8 cellular contexts compared by ENCODE assay signal in genomic region chr3:33798418-33799201, GRCh38. TPM values are rescaled to one million over a fixed set of nuclear protein-coding genes. Genes with fewer than 3 reads are reported as not detected.
DNase-seq lines count a peak whose midpoint lies in the region; ATAC-seq and TF ChIP-seq lines count a peak whose summit lies in the region.

Gene PDCD6IP, plus strand, starts transcription at chr3:33798630. Its CDS starts 99 bp downstream, at chr3:33798729.

- peak; percentile 11 for TF ChIP-seq CTCF in kidney epithelial cell (IDR thresholded peaks at IDR 0.05; ENCODE audit: insufficient read depth, low read length, poor library complexity, severe bottlenecking)

- H3K27me3 ChIP-seq in kidney epithelial cell (ENCODE audit: control insufficient read depth, insufficient read depth, low read length) = no peaks in the 10 kb centered on the region

- H3K36me3 ChIP-seq in kidney epithelial cell (ENCODE audit: control insufficient read depth, insufficient read depth, low read length) = no peaks in the 10 kb centered on the region

- peak within 1 kb of the TSS; percentile 96 for H3K4me3 ChIP-seq in kidney epithelial cell (ENCODE audit: low read depth, low read length)

- ATAC-seq in GM19023 (IDR thresholded peaks at IDR 0.05; ENCODE audit: unreplicated experiment) (peak; percentile 90), HG03280 (IDR thresholded peaks at IDR 0.05; ENCODE audit: unreplicated experiment) (peak; percentile 90)

- peak; percentile 92 to 94 for DNase-seq in AML-193 (lab: John Stamatoyannopoulos, UW)
- DNase-seq in NCI-H460 (ENCODE audit: extremely low read depth, low read depth) = peak; percentile 80
- DNase-seq in activated CD4-positive, alpha-beta T cell treated with anti-CD3 and anti-CD28 coated beads for 1 hour = peak; percentile 82
- peak; percentile 86 for DNase-seq in cerebellum (ENCODE audit: low spot score)
- DNase-seq in kidney epithelial cell (ENCODE audit: low read depth) = peak; percentile 78
- peak; percentile 82 for DNase-seq in stimulated activated CD4-positive, alpha-beta T cell treated with anti-CD3 and anti-CD28 coated beads, Interleukin-15, amount 100 ng/mL, for 48 hours (ENCODE audit: low read depth in 2 of 2)

RNA-seq across cellular contexts. Expression of gene PDCD6IP, which starts in this region (rescaled TPM):
- total RNA-seq in NCI-H460 (2014; rRNA removed; shearing (Covaris generic)) = 67.5 and 82.4 TPM in 2 replicates
- 65.3 and 78.6 TPM in 2 replicates for polyA plus RNA-seq in NCI-H460 (2014; cell fraction: nucleus; rRNA removed)
- total RNA-seq in cerebellum (172 TPM), kidney epithelial cell (114 and 186 TPM in 2 replicates)

Comparison
In these comparisons a context has a peak if more than half of its experiments do, and no peak if none do; other contexts are left out.
1. Peak in every context shown above with its lines: DNase-seq, ATAC-seq and H3K4me3 ChIP-seq.